29 cellular contexts compared by ENCODE assay signal in the genomic region with DNA sequence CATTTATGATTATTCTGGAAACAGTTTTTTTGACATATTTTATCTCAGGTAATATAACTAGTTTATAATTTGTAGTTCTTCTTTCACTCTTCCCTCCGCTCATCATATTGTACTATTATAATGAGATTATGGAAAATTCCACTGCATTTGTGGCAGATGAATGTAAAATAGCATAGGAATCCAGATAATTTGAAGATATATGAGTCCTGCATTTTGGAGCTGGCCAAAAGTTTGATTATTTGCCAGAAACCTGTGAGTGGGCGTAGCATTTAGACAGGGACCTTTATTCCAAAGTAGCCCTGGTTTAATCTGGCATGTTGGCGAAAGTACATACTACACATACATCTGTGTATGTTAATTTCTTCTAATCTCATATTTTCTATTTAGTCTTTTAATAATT.
"Had no signal": no experiment of that assay in that cellular context is flagged by ENCODE, and none has a peak within 500 bp of the region (broad histone marks: within the 10 kb centered on the region; RNA-seq: fewer than 3 reads in every experiment).

No MANE protein-coding gene starts in this region.

- H3K4me3 Mint-ChIP-seq: stimulated activated effector memory CD8-positive, alpha-beta T cell treated with anti-CD3 and anti-CD28 coated beads, Interleukin-12 subunit alpha, Interleukin-12 subunit beta, amount 100 ng/mL, for 72 hours; stimulated activated memory B cell treated with anti-CD40 and anti-IgM and Interleukin-4, amounts not matched to agents 10 μg/mL and 1 μg/mL and 100 μg/mL, for 72 hours; stimulated activated naive B cell treated with anti-CD40 and anti-IgM and Interleukin-4, amounts not matched to agents 10 μg/mL and 1 μg/mL and 100 μg/mL, for 72 hours; stimulated activated naive CD8-positive, alpha-beta T cell treated with anti-CD3 and anti-CD28 coated beads, Interleukin-15, amount 100 ng/mL, for 72 hours; stimulated activated naive CD8-positive, alpha-beta T cell treated with anti-CD3 and anti-CD28 coated beads, Interleukin-15, Interleukin-2, amounts not matched to agents 100 ng/mL and 50 ng/mL, for 24 hours; type B pancreatic cell had no signal

- FAIRE-seq: urothelium cell line had no signal

- H3K4me1 Mint-ChIP-seq: stimulated activated memory B cell treated with anti-CD40 and anti-IgM and Interleukin-4, amounts not matched to agents 10 μg/mL and 1 μg/mL and 100 μg/mL, for 72 hours had no signal

- DNase-seq: stimulated activated CD4-positive, alpha-beta T cell treated with anti-CD3 and anti-CD28 coated beads, Interleukin-2, amount 100 ng/mL, for 48 hours; stimulated activated CD4-positive, alpha-beta T cell treated with anti-CD3 and anti-CD28 coated beads, Interleukin-4, amount 100 ng/mL, for 1 hour; stimulated activated CD4-positive, alpha-beta T cell treated with anti-CD3 and anti-CD28 coated beads, Interleukin-4, amount 100 ng/mL, for 24 hours; stimulated activated CD4-positive, alpha-beta T cell treated with anti-CD3 and anti-CD28 coated beads, Interleukin-4, amount 100 ng/mL, for 4 hours; stimulated activated CD8-positive, alpha-beta memory T cell treated with anti-CD3 and anti-CD28 coated beads, Interleukin-4, amount 100 ng/mL, for 48 hours; stimulated activated naive B cell treated with anti-CD40 and anti-IgM and Interleukin-4, amounts not matched to agents 10 μg/mL and 1 μg/mL and 100 μg/mL, for 72 hours; stimulated activated naive CD4-positive, alpha-beta T cell; stimulated activated naive CD4-positive, alpha-beta T cell treated with Interleukin-2 at 50 U/mL for 16 hours; stimulated activated naive CD8-positive, alpha-beta T cell treated with anti-CD3 and anti-CD28 coated beads, Interleukin-15, amount 100 ng/mL, for 72 hours; stimulated activated naive CD8-positive, alpha-beta T cell treated with anti-CD3 and anti-CD28 coated beads, Interleukin-15, Interleukin-2, amounts not matched to agents 100 U/mL and 50 U/mL, for 24 hours; stomach; substantia nigra; testis; thyroid gland; tibial artery; transverse colon; trophoblast cell; upper lobe of left lung; upper lobe of right lung; uterus had no signal

- H3K27me3 ChIP-seq: stomach, suprapubic skin, testis, thyroid gland, tibial artery, tibial nerve, transverse colon, upper lobe of left lung, upper lobe of right lung, uterus, vagina had no signal

- H3K9me3 Mint-ChIP-seq: stimulated activated effector memory CD8-positive, alpha-beta T cell treated with anti-CD3 and anti-CD28 coated beads, Interleukin-12 subunit alpha, Interleukin-12 subunit beta, amount 100 ng/mL, for 72 hours; stimulated activated memory B cell treated with anti-CD40 and anti-IgM and Interleukin-4, amounts not matched to agents 10 μg/mL and 1 μg/mL and 100 μg/mL, for 72 hours; stimulated activated naive B cell treated with anti-CD40 and anti-IgM and Interleukin-4, amounts not matched to agents 10 μg/mL and 1 μg/mL and 100 μg/mL, for 72 hours; stimulated activated naive CD8-positive, alpha-beta T cell treated with anti-CD3 and anti-CD28 coated beads, Interleukin-15, amount 100 ng/mL, for 72 hours; type B pancreatic cell had no signal

- H3K4me3 ChIP-seq: stomach, suprapubic skin, testis, thoracic aorta, thyroid gland, tibial artery, tibial nerve, transverse colon, upper lobe of left lung, upper lobe of right lung, uterus, vagina had no signal

- H3K9me3 ChIP-seq: stomach, suprapubic skin, testis, thoracic aorta, thyroid gland, tibial artery, tibial nerve, transverse colon, upper lobe of left lung, upper lobe of right lung, uterus, vagina had no signal

- ATAC-seq: stimulated activated effector memory CD8-positive, alpha-beta T cell treated with anti-CD3 and anti-CD28 coated beads, Interleukin-12 subunit alpha, Interleukin-12 subunit beta, amount 100 ng/mL, for 72 hours; stimulated activated memory B cell treated with anti-CD40 and anti-IgM and Interleukin-4, amounts not matched to agents 10 μg/mL and 1 μg/mL and 100 μg/mL, for 72 hours; stimulated activated naive B cell treated with anti-CD40 and anti-IgM and Interleukin-4, amounts not matched to agents 10 μg/mL and 1 μg/mL and 100 μg/mL, for 72 hours; stimulated activated naive CD8-positive, alpha-beta T cell treated with anti-CD3 and anti-CD28 coated beads, Interleukin-15, amount 100 ng/mL, for 72 hours; stimulated activated naive CD8-positive, alpha-beta T cell treated with anti-CD3 and anti-CD28 coated beads, Interleukin-15, Interleukin-2, amounts not matched to agents 100 U/mL and 50 U/mL, for 24 hours; upper lobe of right lung had no signal

- H3K27ac ChIP-seq: stomach, suprapubic skin, testis, thoracic aorta, thyroid gland, tibial artery, tibial nerve, transverse colon, upper lobe of left lung, upper lobe of right lung, uterus, vagina had no signal

- H3K36me3 ChIP-seq: suprapubic skin, thoracic aorta, thyroid gland, transverse colon, upper lobe of right lung, uterus, vagina had no signal

- H3K27ac Mint-ChIP-seq: stimulated activated effector memory CD8-positive, alpha-beta T cell treated with anti-CD3 and anti-CD28 coated beads, Interleukin-12 subunit alpha, Interleukin-12 subunit beta, amount 100 ng/mL, for 72 hours; stimulated activated memory B cell treated with anti-CD40 and anti-IgM and Interleukin-4, amounts not matched to agents 10 μg/mL and 1 μg/mL and 100 μg/mL, for 72 hours; stimulated activated naive B cell treated with anti-CD40 and anti-IgM and Interleukin-4, amounts not matched to agents 10 μg/mL and 1 μg/mL and 100 μg/mL, for 72 hours; stimulated activated naive CD8-positive, alpha-beta T cell treated with anti-CD3 and anti-CD28 coated beads, Interleukin-15, amount 100 ng/mL, for 72 hours; stimulated activated naive CD8-positive, alpha-beta T cell treated with anti-CD3 and anti-CD28 coated beads, Interleukin-15, Interleukin-2, amounts not matched to agents 100 ng/mL and 50 ng/mL, for 24 hours; type B pancreatic cell had no signal

- H3K4me1 ChIP-seq: stomach, suprapubic skin, testis, thyroid gland, tibial artery, tibial nerve, transverse colon, upper lobe of left lung, upper lobe of right lung, uterus, vagina had no signal

- H3K27me3 Mint-ChIP-seq: stimulated activated memory B cell treated with anti-CD40 and anti-IgM and Interleukin-4, amounts not matched to agents 10 μg/mL and 1 μg/mL and 100 μg/mL, for 72 hours; stimulated activated naive B cell treated with anti-CD40 and anti-IgM and Interleukin-4, amounts not matched to agents 10 μg/mL and 1 μg/mL and 100 μg/mL, for 72 hours; stimulated activated naive CD8-positive, alpha-beta T cell treated with anti-CD3 and anti-CD28 coated beads, Interleukin-15, amount 100 ng/mL, for 72 hours; stimulated activated naive CD8-positive, alpha-beta T cell treated with anti-CD3 and anti-CD28 coated beads, Interleukin-15, Interleukin-2, amounts not matched to agents 100 ng/mL and 50 ng/mL, for 24 hours; type B pancreatic cell had no signal
